Comparison of ENCODE assay signal across 22 cellular contexts in genomic region chr2:169845016-169845415, GRCh38.
"Had no signal": no experiment of that assay in that cellular context is flagged by ENCODE, and none has a peak within 500 bp of the region (broad histone marks: within the 10 kb centered on the region; RNA-seq: fewer than 3 reads in every experiment).

No MANE protein-coding gene starts in this region.

- H3K27me3 Mint-ChIP-seq: naive thymus-derived CD4-positive, alpha-beta T cell; stimulated activated naive B cell treated with anti-CD40 and anti-IgM and Interleukin-4, amounts not matched to agents 10 μg/mL and 1 μg/mL and 100 μg/mL, for 72 hours; stimulated activated naive CD8-positive, alpha-beta T cell treated with anti-CD3 and anti-CD28 coated beads, Interleukin-15, amount 100 ng/mL, for 72 hours had no signal

- H3K36me3 ChIP-seq: neutrophil, right lobe of liver, thoracic aorta had no signal

- DNase-seq: effector CD4-positive, alpha-beta T cell; endodermal cell; mammary epithelial cell; naive thymus-derived CD4-positive, alpha-beta T cell; nephron progenitor cell; psoas muscle; retina; right lobe of liver; spleen; stimulated activated CD4-positive, alpha-beta T cell treated with anti-CD3 and anti-CD28 coated beads, Interleukin-15, amount 100 ng/mL, for 24 hours; stimulated activated CD4-positive, alpha-beta T cell treated with anti-CD3 and anti-CD28 coated beads, Interleukin-1b, Interleukin-23, amount 100 ng/mL, for 48 hours; stimulated activated CD4-positive, alpha-beta T cell treated with anti-CD3 and anti-CD28 coated beads, Interleukin-4, amount 100 ng/mL, for 4 hours; stimulated activated naive B cell treated with anti-CD40 and anti-IgM and Interleukin-4, amounts not matched to agents 10 μg/mL and 1 μg/mL and 100 μg/mL, for 72 hours; stimulated activated naive CD8-positive, alpha-beta T cell treated with anti-CD3 and anti-CD28 coated beads, Interleukin-15, amount 100 ng/mL, for 72 hours; substantia nigra; trophoblast cell had no signal

- H3K4me3 Mint-ChIP-seq: endodermal cell; naive thymus-derived CD4-positive, alpha-beta T cell; nephron progenitor cell; stimulated activated naive B cell treated with anti-CD40 and anti-IgM and Interleukin-4, amounts not matched to agents 10 μg/mL and 1 μg/mL and 100 μg/mL, for 72 hours; stimulated activated naive CD8-positive, alpha-beta T cell treated with anti-CD3 and anti-CD28 coated beads, Interleukin-15, amount 100 ng/mL, for 72 hours had no signal

- ATAC-seq: foreskin keratinocyte; left lobe of liver; naive thymus-derived CD4-positive, alpha-beta T cell; psoas muscle; right lobe of liver; stimulated activated naive B cell treated with anti-CD40 and anti-IgM and Interleukin-4, amounts not matched to agents 10 μg/mL and 1 μg/mL and 100 μg/mL, for 72 hours; stimulated activated naive CD8-positive, alpha-beta T cell treated with anti-CD3 and anti-CD28 coated beads, Interleukin-15, amount 100 ng/mL, for 72 hours had no signal

- H3K27me3 ChIP-seq: foreskin keratinocyte, hepatocyte, neutrophil, right lobe of liver, spleen had no signal

- H3K9me3 Mint-ChIP-seq: stimulated activated naive CD8-positive, alpha-beta T cell treated with anti-CD3 and anti-CD28 coated beads, Interleukin-15, amount 100 ng/mL, for 72 hours had no signal

- H3K27ac ChIP-seq: coronary artery, foreskin keratinocyte, hepatocyte, neutrophil, psoas muscle, right lobe of liver, spleen, thoracic aorta had no signal

- H3K27ac Mint-ChIP-seq: endodermal cell; nephron progenitor cell; stimulated activated naive B cell treated with anti-CD40 and anti-IgM and Interleukin-4, amounts not matched to agents 10 μg/mL and 1 μg/mL and 100 μg/mL, for 72 hours; stimulated activated naive CD8-positive, alpha-beta T cell treated with anti-CD3 and anti-CD28 coated beads, Interleukin-15, amount 100 ng/mL, for 72 hours had no signal

- H3K4me3 ChIP-seq: coronary artery, hepatocyte, psoas muscle, right lobe of liver, spleen, thoracic aorta had no signal

- H3K4me1 ChIP-seq: foreskin keratinocyte had no signal

- H3K9me3 ChIP-seq: neutrophil, psoas muscle, right lobe of liver, thoracic aorta had no signal
